ENCODE assay signal across 20 cellular contexts in the genomic region with DNA sequence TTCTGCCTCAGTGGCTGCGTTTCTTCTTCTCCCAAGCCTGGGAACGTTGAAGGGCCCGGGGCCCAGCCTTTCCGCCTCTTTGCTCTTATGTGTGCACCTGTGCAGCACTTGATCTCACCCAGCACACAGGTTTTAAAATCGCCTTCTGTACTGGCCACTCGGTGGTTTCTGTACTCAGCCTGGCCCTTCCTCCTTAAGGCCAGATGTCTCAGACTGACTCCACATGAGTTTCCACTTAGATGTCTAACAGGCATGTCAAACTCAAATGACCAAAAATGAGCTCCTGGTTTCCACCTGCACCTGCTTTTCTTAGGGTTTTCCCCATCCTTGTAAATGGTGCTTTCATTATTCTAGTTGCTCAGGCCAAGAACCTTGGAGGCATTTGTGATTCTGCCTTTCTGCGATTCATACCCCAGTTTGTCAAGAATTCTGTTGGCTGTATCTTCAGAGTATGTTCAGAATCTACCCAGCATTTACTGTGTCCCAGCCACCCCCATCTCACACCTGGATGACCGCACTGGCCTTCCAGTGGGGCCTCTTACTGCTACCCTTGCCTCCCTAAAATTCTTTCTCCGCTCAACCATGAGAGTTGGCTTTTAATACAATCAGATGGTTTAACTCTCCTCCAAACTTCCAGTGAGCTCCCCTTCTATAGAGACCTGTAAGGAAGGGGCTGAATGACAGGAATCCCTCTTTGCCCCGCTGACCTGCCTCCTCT. TPM values are rescaled to one million over a fixed set of nuclear protein-coding genes. Genes with fewer than 3 reads are reported as not detected.
DNase-seq lines count a peak whose midpoint lies in the region; ATAC-seq and TF ChIP-seq lines count a peak whose summit lies in the region.
"Had no signal": no experiment of that assay in that cellular context is flagged by ENCODE, and none has a peak within 500 bp of the region (broad histone marks: within the 10 kb centered on the region; RNA-seq: fewer than 3 reads in every experiment).

No MANE protein-coding gene starts in this region.

- no peaks in the 10 kb centered on the region for H3K9me3 ChIP-seq in neural progenitor cell (ENCODE audit: low read depth)
- H3K9me3 ChIP-seq: Peyer's patch had no signal

- no peak overlapping the region for H3K9ac ChIP-seq in neural progenitor cell

- H3K79me2 ChIP-seq in neural progenitor cell (ENCODE audit: low read depth), result peaks cover 17% of the 10 kb centered on the region

- no peaks in the 10 kb centered on the region for H3K27me3 ChIP-seq in neural progenitor cell
- H3K27me3 ChIP-seq: Peyer's patch had no signal

- no peak overlapping the region for H3K4me3 Mint-ChIP-seq in neural progenitor cell
- H3K4me3 Mint-ChIP-seq: activated T-cell treated with anti-CD3 and anti-CD28 coated beads, Interleukin-2, amount 50 U/mL, for 24 hours; natural killer cell; T-helper 1 cell treated with Interleukin-12 subunit alpha and Interleukin-12 subunit beta and Interleukin-4 antibody, amounts not matched to agents 30 μg/mL and 1 μg/mL, for 36 hours had no signal

- no peak for TF ChIP-seq CTCF in neural progenitor cell (IDR thresholded peaks at IDR 0.05)

- peak overlapping the region; percentile 33 for H3K27ac Mint-ChIP-seq in neural progenitor cell
- H3K27ac Mint-ChIP-seq: activated T-cell treated with anti-CD3 and anti-CD28 coated beads, Interleukin-2, amount 50 U/mL, for 24 hours; T-helper 1 cell treated with Interleukin-12 subunit alpha and Interleukin-12 subunit beta and Interleukin-4 antibody, amounts not matched to agents 30 μg/mL and 1 μg/mL, for 36 hours had no signal

- H3K4me1 Mint-ChIP-seq in neural progenitor cell, result peaks cover 40% of the 10 kb centered on the region

- no peaks in the 10 kb centered on the region for H3F3A ChIP-seq in neural progenitor cell (ENCODE audit: low read depth)

- H3K4me3 ChIP-seq in neural progenitor cell, result no peak overlapping the region
- H3K4me3 ChIP-seq: Peyer's patch had no signal

- ATAC-seq in GM18511 (IDR thresholded peaks at IDR 0.05; ENCODE audit: unreplicated experiment), result peak; percentile 52
- ATAC-seq in GM21526 (IDR thresholded peaks at IDR 0.05; ENCODE audit: low FRiP score, unreplicated experiment), result peak; percentile 37
- peak; percentile 42 for ATAC-seq in HG03280 (IDR thresholded peaks at IDR 0.05; ENCODE audit: unreplicated experiment)
- ATAC-seq: natural killer cell had no signal

- DNase-seq in neural progenitor cell (ENCODE audit: low spot score) (no peak), posterior cingulate gyrus (no peak), SKM-1 (lab: John Stamatoyannopoulos, UW; ENCODE audit: unreplicated experiment) (no peak), GOT3 (lab: John Stamatoyannopoulos, UW) (no peak)
- DNase-seq: activated CD4-positive, alpha-beta T cell treated with anti-CD3 and anti-CD28 coated beads for 4 hours; activated T-cell treated with anti-CD3 and anti-CD28 coated beads, Interleukin-2, amount 50 U/mL, for 24 hours; aorta; C1 segment of cervical spinal cord; EL; natural killer cell; NCI-H146; NCI-H510A; Peyer's patch; retina; stimulated activated CD4-positive, alpha-beta T cell treated with anti-CD3 and anti-CD28 coated beads, Interleukin-4, amount 100 ng/mL, for 24 hours; stimulated activated naive CD4-positive, alpha-beta T cell treated with Interleukin-2 at 50 U/mL for 16 hours had no signal

- H2AFZ ChIP-seq in neural progenitor cell (replicated peaks), result no peak overlapping the region

- H3K4me2 ChIP-seq in neural progenitor cell, result no peak overlapping the region

- H3K9me3 Mint-ChIP-seq in neural progenitor cell, result peaks cover 9% of the 10 kb centered on the region
- H3K9me3 Mint-ChIP-seq: activated T-cell treated with anti-CD3 and anti-CD28 coated beads, Interleukin-2, amount 50 U/mL, for 24 hours; T-helper 1 cell treated with Interleukin-12 subunit alpha and Interleukin-12 subunit beta and Interleukin-4 antibody, amounts not matched to agents 30 μg/mL and 1 μg/mL, for 36 hours had no signal

- intact Hi-C loops in posterior cingulate gyrus (cut with DNase I), result no loop called here

- no peaks in the 10 kb centered on the region for H3K27me3 Mint-ChIP-seq in neural progenitor cell (ENCODE audit: insufficient read depth, low read depth)
- H3K27me3 Mint-ChIP-seq: activated T-cell treated with anti-CD3 and anti-CD28 coated beads, Interleukin-2, amount 50 U/mL, for 24 hours had no signal

- no peaks in the 10 kb centered on the region for H3K36me3 ChIP-seq in neural progenitor cell

- no peak overlapping the region for H3K27ac ChIP-seq in neural progenitor cell
- H3K27ac ChIP-seq: Peyer's patch had no signal

- peaks cover 3% of the 10 kb centered on the region for H3K4me1 ChIP-seq in neural progenitor cell

- peaks cover 38% of the 10 kb centered on the region for H3K36me3 Mint-ChIP-seq in neural progenitor cell
- H3K36me3 Mint-ChIP-seq: natural killer cell had no signal

- no peaks in the 10 kb centered on the region for H4K20me1 ChIP-seq in neural progenitor cell (ENCODE audit: low read depth)

RNA-seq across cellular contexts. Expression of a gene that starts 2.2 kb away (rescaled TPM):
- 32.2 and 41.3 TPM in 2 replicates for total RNA-seq in neural progenitor cell (ENCODE audit: low replicate concordance)
